ENCODE assay signal across 1 cellular context in genomic region chr5:126031989-126032716, GRCh38.
TF ChIP-seq lines count a peak whose summit lies in the region.

No MANE protein-coding gene starts in this region.

TF ChIP-seq in HEK293, 187 proteins besides CTCF, POLR2A, EP300 and RAD21 (continued from another document and continues in another):
- TF ChIP-seq ZNF214 (tag by site-specific recombination; IDR thresholded peaks at IDR 0.05; ENCODE audit: borderline replicate concordance) (no peak), ZNF311 (tag by site-specific recombination; IDR thresholded peaks at IDR 0.05; ENCODE audit: borderline replicate concordance) (no peak), ZNF292 (tag by site-specific recombination; IDR thresholded peaks at IDR 0.05; ENCODE audit: borderline replicate concordance, low read depth) (no peak), ZXDB (tag by site-specific recombination; IDR thresholded peaks at IDR 0.05) (peak; percentile 26; the same call in 1 of the 2 replicates), ZNF777 (tag by site-specific recombination; IDR thresholded peaks at IDR 0.05; ENCODE audit: borderline replicate concordance) (no peak), ZNF174 (tag by site-specific recombination; IDR thresholded peaks at IDR 0.05) (no peak), KLF16 (tag by site-specific recombination; IDR thresholded peaks at IDR 0.05) (no peak), GLIS1 (tag by site-specific recombination; IDR thresholded peaks at IDR 0.05) (0 out of 2 replicates have a peak, but pooled peaks have one; percentile 20), ZNF23 (tag by site-specific recombination; IDR thresholded peaks at IDR 0.05; ENCODE audit: borderline replicate concordance) (no peak), ZBTB21 (tag by site-specific recombination; IDR thresholded peaks at IDR 0.05) (no peak), KLF7 (tag by site-specific recombination; IDR thresholded peaks at IDR 0.05; ENCODE audit: borderline replicate concordance) (no peak), ZNF548 (tag by site-specific recombination; IDR thresholded peaks at IDR 0.05) (no peak), ZNF701 (tag by site-specific recombination; IDR thresholded peaks at IDR 0.05) (no peak), SCRT2 (tag by site-specific recombination; IDR thresholded peaks at IDR 0.05) (no peak), ZNF24 (tag by site-specific recombination; IDR thresholded peaks at IDR 0.05) (no peak), ZFP41 (tag by site-specific recombination; IDR thresholded peaks at IDR 0.05; ENCODE audit: borderline replicate concordance) (no peak), ZNF837 (tag by site-specific recombination; IDR thresholded peaks at IDR 0.05) (no peak), ZNF558 (tag by site-specific recombination; IDR thresholded peaks at IDR 0.05) (peak; percentile 51; the same call in 1 of the 2 replicates), ZNF529 (tag by site-specific recombination; IDR thresholded peaks at IDR 0.05; ENCODE audit: insufficient replicate concordance) (no peak), TRIM28 (IDR thresholded peaks at IDR 0.05; ENCODE audit: borderline replicate concordance, low read length) (0 out of 2 replicates have a peak, but pooled peaks have one; percentile 43), ZNF362 (tag by site-specific recombination; IDR thresholded peaks at IDR 0.05) (no peak), IKZF3 (tag by site-specific recombination; IDR thresholded peaks at IDR 0.05) (0 out of 2 replicates have a peak, but pooled peaks have one; percentile 26), SP2 (tag by site-specific recombination; IDR thresholded peaks at IDR 0.05) (no peak), PRDM1 (tag by site-specific recombination; IDR thresholded peaks at IDR 0.05) (no peak), ZNF248 (tag by site-specific recombination; IDR thresholded peaks at IDR 0.05) (no peak), ZNF433 (tag by site-specific recombination; IDR thresholded peaks at IDR 0.05; ENCODE audit: low read depth) (no peak), ZNF596 (tag by site-specific recombination; IDR thresholded peaks at IDR 0.05) (no peak), ZSCAN18 (tag by site-specific recombination; IDR thresholded peaks at IDR 0.05) (no peak), ZNF518A (tag by site-specific recombination; conservative IDR thresholded peaks at IDR 0.05; ENCODE audit: low read depth) (peak; percentile 28; the same call in 1 of the 2 replicates), KLF1 (tag by site-specific recombination; IDR thresholded peaks at IDR 0.05) (no peak), ZNF561 (tag by site-specific recombination; IDR thresholded peaks at IDR 0.05; ENCODE audit: borderline replicate concordance) (peak; percentile 74), ZNF623 (tag by site-specific recombination; IDR thresholded peaks at IDR 0.05) (no peak), ZNF513 (tag by site-specific recombination; IDR thresholded peaks at IDR 0.05) (no peak), ZFHX2 (tag by site-specific recombination; conservative IDR thresholded peaks at IDR 0.05) (0 out of 2 replicates have a peak, but pooled peaks have one; percentile 15), KLF8 (tag by site-specific recombination; IDR thresholded peaks at IDR 0.05) (no peak), GLI4 (tag by site-specific recombination; IDR thresholded peaks at IDR 0.05) (no peak), INSM2 (tag by site-specific recombination; IDR thresholded peaks at IDR 0.05) (no peak), ZNF510 (tag by site-specific recombination; IDR thresholded peaks at IDR 0.05; ENCODE audit: insufficient replicate concordance) (peak; percentile 18), ZNF660 (tag by site-specific recombination; IDR thresholded peaks at IDR 0.05) (no peak), WT1 (tag by site-specific recombination; IDR thresholded peaks at IDR 0.05) (no peak), ZNF791 (tag by site-specific recombination; IDR thresholded peaks at IDR 0.05) (no peak), ZNF2 (tag by site-specific recombination; IDR thresholded peaks at IDR 0.05) (no peak), YY2 (tag by site-specific recombination; IDR thresholded peaks at IDR 0.05) (no peak), ZNF202 (tag by site-specific recombination; IDR thresholded peaks at IDR 0.05; ENCODE audit: borderline replicate concordance) (no peak), ZFP3 (tag by site-specific recombination; IDR thresholded peaks at IDR 0.05; ENCODE audit: low read depth) (no peak), ZNF366 (tag by site-specific recombination; conservative IDR thresholded peaks at IDR 0.05) (no peak), ZBTB17 (tag by site-specific recombination; IDR thresholded peaks at IDR 0.05) (peak; percentile 28), EGR2 (tag by site-specific recombination; IDR thresholded peaks at IDR 0.05; ENCODE audit: low read depth) (0 out of 2 replicates have a peak, but pooled peaks have one; percentile 8), ZNF112 (tag by site-specific recombination; IDR thresholded peaks at IDR 0.05) (no peak)
- TF ChIP-seq, protein P1, sequence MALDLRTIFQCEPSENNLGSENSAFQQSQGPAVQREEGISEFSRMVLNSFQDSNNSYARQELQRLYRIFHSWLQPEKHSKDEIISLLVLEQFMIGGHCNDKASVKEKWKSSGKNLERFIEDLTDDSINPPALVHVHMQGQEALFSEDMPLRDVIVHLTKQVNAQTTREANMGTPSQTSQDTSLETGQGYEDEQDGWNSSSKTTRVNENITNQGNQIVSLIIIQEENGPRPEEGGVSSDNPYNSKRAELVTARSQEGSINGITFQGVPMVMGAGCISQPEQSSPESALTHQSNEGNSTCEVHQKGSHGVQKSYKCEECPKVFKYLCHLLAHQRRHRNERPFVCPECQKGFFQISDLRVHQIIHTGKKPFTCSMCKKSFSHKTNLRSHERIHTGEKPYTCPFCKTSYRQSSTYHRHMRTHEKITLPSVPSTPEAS (tag by site-specific recombination; IDR thresholded peaks at IDR 0.05), result no peak
- TF ChIP-seq, protein P2, sequence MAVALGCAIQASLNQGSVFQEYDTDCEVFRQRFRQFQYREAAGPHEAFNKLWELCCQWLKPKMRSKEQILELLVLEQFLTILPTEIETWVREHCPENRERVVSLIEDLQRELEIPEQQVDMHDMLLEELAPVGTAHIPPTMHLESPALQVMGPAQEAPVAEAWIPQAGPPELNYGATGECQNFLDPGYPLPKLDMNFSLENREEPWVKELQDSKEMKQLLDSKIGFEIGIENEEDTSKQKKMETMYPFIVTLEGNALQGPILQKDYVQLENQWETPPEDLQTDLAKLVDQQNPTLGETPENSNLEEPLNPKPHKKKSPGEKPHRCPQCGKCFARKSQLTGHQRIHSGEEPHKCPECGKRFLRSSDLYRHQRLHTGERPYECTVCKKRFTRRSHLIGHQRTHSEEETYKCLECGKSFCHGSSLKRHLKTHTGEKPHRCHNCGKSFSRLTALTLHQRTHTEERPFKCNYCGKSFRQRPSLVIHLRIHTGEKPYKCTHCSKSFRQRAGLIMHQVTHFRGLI (tag by site-specific recombination; IDR thresholded peaks at IDR 0.05), result no peak
- TF ChIP-seq, protein P3, sequence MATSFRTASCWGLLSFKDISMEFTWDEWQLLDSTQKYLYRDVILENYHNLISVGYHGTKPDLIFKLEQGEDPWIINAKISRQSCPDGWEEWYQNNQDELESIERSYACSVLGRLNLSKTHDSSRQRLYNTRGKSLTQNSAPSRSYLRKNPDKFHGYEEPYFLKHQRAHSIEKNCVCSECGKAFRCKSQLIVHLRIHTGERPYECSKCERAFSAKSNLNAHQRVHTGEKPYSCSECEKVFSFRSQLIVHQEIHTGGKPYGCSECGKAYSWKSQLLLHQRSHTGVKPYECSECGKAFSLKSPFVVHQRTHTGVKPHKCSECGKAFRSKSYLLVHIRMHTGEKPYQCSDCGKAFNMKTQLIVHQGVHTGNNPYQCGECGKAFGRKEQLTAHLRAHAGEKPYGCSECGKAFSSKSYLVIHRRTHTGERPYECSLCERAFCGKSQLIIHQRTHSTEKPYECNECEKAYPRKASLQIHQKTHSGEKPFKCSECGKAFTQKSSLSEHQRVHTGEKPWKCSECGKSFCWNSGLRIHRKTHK (tag by site-specific recombination; IDR thresholded peaks at IDR 0.05), result no peak
- TF ChIP-seq, protein P4, sequence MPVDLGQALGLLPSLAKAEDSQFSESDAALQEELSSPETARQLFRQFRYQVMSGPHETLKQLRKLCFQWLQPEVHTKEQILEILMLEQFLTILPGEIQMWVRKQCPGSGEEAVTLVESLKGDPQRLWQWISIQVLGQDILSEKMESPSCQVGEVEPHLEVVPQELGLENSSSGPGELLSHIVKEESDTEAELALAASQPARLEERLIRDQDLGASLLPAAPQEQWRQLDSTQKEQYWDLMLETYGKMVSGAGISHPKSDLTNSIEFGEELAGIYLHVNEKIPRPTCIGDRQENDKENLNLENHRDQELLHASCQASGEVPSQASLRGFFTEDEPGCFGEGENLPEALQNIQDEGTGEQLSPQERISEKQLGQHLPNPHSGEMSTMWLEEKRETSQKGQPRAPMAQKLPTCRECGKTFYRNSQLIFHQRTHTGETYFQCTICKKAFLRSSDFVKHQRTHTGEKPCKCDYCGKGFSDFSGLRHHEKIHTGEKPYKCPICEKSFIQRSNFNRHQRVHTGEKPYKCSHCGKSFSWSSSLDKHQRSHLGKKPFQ (tag by site-specific recombination; IDR thresholded peaks at IDR 0.05), result no peak
